ENCODE assay signal across 9 cellular contexts in genomic region chr6:38012573-38012972, GRCh38.
DNase-seq lines count a peak whose midpoint lies in the region; ATAC-seq and TF ChIP-seq lines count a peak whose summit lies in the region.
"Had no signal": no experiment of that assay in that cellular context is flagged by ENCODE, and none has a peak within 500 bp of the region (broad histone marks: within the 10 kb centered on the region; RNA-seq: fewer than 3 reads in every experiment).

No MANE protein-coding gene starts in this region.

- H3K27me3 Mint-ChIP-seq in activated CD8-positive, alpha-beta memory T cell treated with anti-CD3 and anti-CD28 coated beads, Interleukin-2, amount 10 ng/mL, durations not matched to agents 7 days and 5 days: no peaks in the 10 kb centered on the region
- no peaks in the 10 kb centered on the region for H3K27me3 Mint-ChIP-seq in activated T-cell treated with anti-CD3 and anti-CD28 coated beads, Interleukin-2, amount 50 U/mL, for 72 hours (ENCODE audit: low read depth)
- H3K27me3 Mint-ChIP-seq: activated naive CD8-positive, alpha-beta T cell treated with anti-CD3 and anti-CD28 coated beads, Interleukin-2, amount 10 ng/mL, durations not matched to agents 7 days and 5 days had no signal

- H3K4me1 ChIP-seq in right atrium auricular region: peaks cover 0 to 13% of the 10 kb centered on the region in 2 donors

- DNase-seq in activated CD8-positive, alpha-beta memory T cell treated with anti-CD3 and anti-CD28 coated beads, Interleukin-2, amount 50 U/mL, for 4 hours: peak; percentile 25
- no peak for DNase-seq in activated CD8-positive, alpha-beta memory T cell treated with anti-CD3 and anti-CD28 coated beads, Interleukin-2, amount 10 ng/mL, durations not matched to agents 7 days and 5 days
- peak; percentile 63 for DNase-seq in NAMALWA (ENCODE audit: low spot score)
- DNase-seq in activated T-cell treated with anti-CD3 and anti-CD28 coated beads, Interleukin-2, amount 50 U/mL, for 72 hours: peak in 1 of 2 donors; percentile 16
- DNase-seq in right atrium auricular region (ENCODE audit: low spot score): no peak
- peak; percentile 5 for DNase-seq in stimulated activated CD4-positive, alpha-beta T cell treated with anti-CD3 and anti-CD28 coated beads, Interleukin-4, amount 100 ng/mL, for 24 hours
- no peak for DNase-seq in NK-92 treated with Interleukin-12 subunit alpha and Interleukin-12 subunit beta, amount 100 ng/mL, for 24 hours (lab: John Stamatoyannopoulos, UW)
- DNase-seq: activated naive CD8-positive, alpha-beta T cell treated with anti-CD3 and anti-CD28 coated beads, Interleukin-2, amount 10 ng/mL, durations not matched to agents 7 days and 5 days had no signal

- H3K9me3 Mint-ChIP-seq in activated CD8-positive, alpha-beta memory T cell treated with anti-CD3 and anti-CD28 coated beads, Interleukin-2, amount 10 ng/mL, durations not matched to agents 7 days and 5 days (ENCODE audit: low read depth): peaks cover 2% of the 10 kb centered on the region
- H3K9me3 Mint-ChIP-seq in activated T-cell treated with anti-CD3 and anti-CD28 coated beads, Interleukin-2, amount 50 U/mL, for 72 hours: no peaks in the 10 kb centered on the region
- H3K9me3 Mint-ChIP-seq: activated naive CD8-positive, alpha-beta T cell treated with anti-CD3 and anti-CD28 coated beads, Interleukin-2, amount 10 ng/mL, durations not matched to agents 7 days and 5 days had no signal

- no peaks in the 10 kb centered on the region for H3K9me3 ChIP-seq in right atrium auricular region

- peaks cover 1% of the 10 kb centered on the region for H3K4me1 Mint-ChIP-seq in activated CD8-positive, alpha-beta memory T cell treated with anti-CD3 and anti-CD28 coated beads, Interleukin-2, amount 10 ng/mL, durations not matched to agents 7 days and 5 days
- peaks cover 8% of the 10 kb centered on the region for H3K4me1 Mint-ChIP-seq in activated T-cell treated with anti-CD3 and anti-CD28 coated beads, Interleukin-2, amount 50 U/mL, for 72 hours (ENCODE audit: low read depth)

- no peaks in the 10 kb centered on the region for H3K36me3 ChIP-seq in right atrium auricular region

- TF ChIP-seq CTCF in right atrium auricular region (IDR thresholded peaks at IDR 0.05): peak; percentile 50 to 69

- no peak overlapping the region for H3K4me3 ChIP-seq in right atrium auricular region

- H3K27ac Mint-ChIP-seq in activated CD8-positive, alpha-beta memory T cell treated with anti-CD3 and anti-CD28 coated beads, Interleukin-2, amount 10 ng/mL, durations not matched to agents 7 days and 5 days: no peak overlapping the region
- H3K27ac Mint-ChIP-seq in activated T-cell treated with anti-CD3 and anti-CD28 coated beads, Interleukin-2, amount 50 U/mL, for 72 hours: no peak overlapping the region

- CTCF ChIA-PET in activated CD8-positive, alpha-beta memory T cell treated with anti-CD3 and anti-CD28 coated beads, Interleukin-2, amount 10 ng/mL, durations not matched to agents 7 days and 5 days (lab: Charles Lee): interaction anchor here (1.3 to 1.4 kb wide), 3 partner anchors 9 to 229 kb away, joined by 3 to 4 read pairs (median 3); no protein-coding TSS in a partner anchor

- peaks cover 8% of the 10 kb centered on the region for H3K36me3 Mint-ChIP-seq in activated CD8-positive, alpha-beta memory T cell treated with anti-CD3 and anti-CD28 coated beads, Interleukin-2, amount 10 ng/mL, durations not matched to agents 7 days and 5 days
- H3K36me3 Mint-ChIP-seq in activated T-cell treated with anti-CD3 and anti-CD28 coated beads, Interleukin-2, amount 50 U/mL, for 72 hours (ENCODE audit: insufficient read depth in 2 of 2): peaks cover 2 to 4% of the 10 kb centered on the region in 2 donors

- no peak overlapping the region for H3K27ac ChIP-seq in right atrium auricular region

- ATAC-seq in activated CD8-positive, alpha-beta memory T cell treated with anti-CD3 and anti-CD28 coated beads, Interleukin-2, amount 10 ng/mL, durations not matched to agents 7 days and 5 days: no peak
- peak; percentile 47 to 61 for ATAC-seq in activated T-cell treated with anti-CD3 and anti-CD28 coated beads, Interleukin-2, amount 50 U/mL, for 72 hours (replicated peaks in 1 of 2)
- no peak for ATAC-seq in GM21737 (IDR thresholded peaks at IDR 0.05; ENCODE audit: unreplicated experiment)

- no peak overlapping the region for H3K4me3 Mint-ChIP-seq in activated CD8-positive, alpha-beta memory T cell treated with anti-CD3 and anti-CD28 coated beads, Interleukin-2, amount 10 ng/mL, durations not matched to agents 7 days and 5 days
- H3K4me3 Mint-ChIP-seq in activated T-cell treated with anti-CD3 and anti-CD28 coated beads, Interleukin-2, amount 50 U/mL, for 72 hours: no peak overlapping the region
- H3K4me3 Mint-ChIP-seq: activated naive CD8-positive, alpha-beta T cell treated with anti-CD3 and anti-CD28 coated beads, Interleukin-2, amount 10 ng/mL, durations not matched to agents 7 days and 5 days had no signal

- H3K27me3 ChIP-seq in right atrium auricular region: no peaks in the 10 kb centered on the region

Comparison
In these comparisons a context has a peak if more than half of its experiments do, and no peak if none do; other contexts are left out.
1. DNase-seq: peak in activated CD8-positive, alpha-beta memory T cell treated with anti-CD3 and anti-CD28 coated beads, Interleukin-2, amount 50 U/mL, for 4 hours (single experiment), NAMALWA (single experiment) and stimulated activated CD4-positive, alpha-beta T cell treated with anti-CD3 and anti-CD28 coated beads, Interleukin-4, amount 100 ng/mL, for 24 hours (single experiment); none in activated CD8-positive, alpha-beta memory T cell treated with anti-CD3 and anti-CD28 coated beads, Interleukin-2, amount 10 ng/mL, durations not matched to agents 7 days and 5 days (single experiment), right atrium auricular region (single experiment) and NK-92 treated with Interleukin-12 subunit alpha and Interleukin-12 subunit beta, amount 100 ng/mL, for 24 hours (single experiment).
2. ATAC-seq: peak in activated T-cell treated with anti-CD3 and anti-CD28 coated beads, Interleukin-2, amount 50 U/mL, for 72 hours (2 of 2); none in activated CD8-positive, alpha-beta memory T cell treated with anti-CD3 and anti-CD28 coated beads, Interleukin-2, amount 10 ng/mL, durations not matched to agents 7 days and 5 days (single experiment) and GM21737 (single experiment).